11 cellular contexts compared by ENCODE assay signal in genomic region chr16:70749006-70749678, GRCh38. TPM values are rescaled to one million over a fixed set of nuclear protein-coding genes. Genes with fewer than 3 reads are reported as not detected.
DNase-seq lines count a peak whose midpoint lies in the region; ATAC-seq and TF ChIP-seq lines count a peak whose summit lies in the region.
"Had no signal": no experiment of that assay in that cellular context is flagged by ENCODE, and none has a peak within 500 bp of the region (broad histone marks: within the 10 kb centered on the region; RNA-seq: fewer than 3 reads in every experiment).

No MANE protein-coding gene starts in this region.

- H3K27me3 ChIP-seq in Panc1 (ENCODE audit: control insufficient read depth, insufficient read depth, low read length) (no peaks in the 10 kb centered on the region), fibroblast of lung (ENCODE audit: control insufficient read depth, insufficient read depth, low read length) (no peaks in the 10 kb centered on the region), rectal smooth muscle tissue (ENCODE audit: control insufficient read depth, insufficient read depth, low read length) (no peaks in the 10 kb centered on the region)

- BruUV-seq in Panc1 (replicated peaks; lab: Mats Ljungman, UMichigan) = no TSS peak

- POLR2A ChIA-PET in Panc1 (lab: Charles Lee) = no interaction called here

- no peaks in the 10 kb centered on the region for H3K79me2 ChIP-seq in fibroblast of lung (ENCODE audit: control insufficient read depth, insufficient read depth, low read length)

- H3K36me3 ChIP-seq in Panc1 (ENCODE audit: control insufficient read depth, insufficient read depth, low read length) (no peaks in the 10 kb centered on the region), fibroblast of lung (ENCODE audit: control insufficient read depth, insufficient read depth, low read length) (no peaks in the 10 kb centered on the region), rectal smooth muscle tissue (ENCODE audit: control insufficient read depth, insufficient read depth, low read length) (no peaks in the 10 kb centered on the region)

- TF ChIP-seq CTCF in Panc1 (IDR thresholded peaks at IDR 0.05) = no peak
- no peak for TF ChIP-seq CTCF in fibroblast of lung (conservative IDR thresholded peaks at IDR 0.05 in 1 of 2, IDR thresholded peaks at IDR 0.05 in 1 of 2; ENCODE audit: low read depth in 1 of 2, low read length in 2 of 2)

- H3K4me3 ChIP-seq in Panc1 (ENCODE audit: low read depth in 2 of 2, low read length in 2 of 2) = no peak overlapping the region
- no peak overlapping the region for H3K4me3 ChIP-seq in fibroblast of lung (replicated peaks in 1 of 4; ENCODE audit: control extremely low read depth in 1 of 4, insufficient read depth in 1 of 4, low read depth in 3 of 4, low read length in 4 of 4)
- no peak overlapping the region for H3K4me3 ChIP-seq in rectal smooth muscle tissue (ENCODE audit: low read length)

- CTCF ChIA-PET in Panc1 (lab: Charles Lee) = no interaction called here

- no peak overlapping the region for H2AFZ ChIP-seq in fibroblast of lung (ENCODE audit: low read length)

- no peak overlapping the region for H3K4me2 ChIP-seq in fibroblast of lung (ENCODE audit: extremely low read depth, insufficient read depth, low read length)

- H4K20me1 ChIP-seq in fibroblast of lung (ENCODE audit: control insufficient read depth, extremely low read depth, insufficient read depth, low read length) = no peaks in the 10 kb centered on the region

- H3K9ac ChIP-seq in fibroblast of lung (ENCODE audit: insufficient read depth, low read length) = no peak overlapping the region
- no peak overlapping the region for H3K9ac ChIP-seq in rectal smooth muscle tissue (ENCODE audit: low read length)

- ATAC-seq in Panc1 (no peak), GM21786 (IDR thresholded peaks at IDR 0.05; ENCODE audit: unreplicated experiment) (no peak)

- in situ Hi-C loops in Panc1 (cut with HindIII; ENCODE audit: low pct_unique_long_range_greater_than_20kb, low sequenced_read_pairs) = no loop called here

- intact Hi-C loops in Panc1 (cut with micrococcal nuclease; ENCODE audit: unreplicated experiment) = no loop called here

- H3K9me3 ChIP-seq in Panc1 (ENCODE audit: control insufficient read depth, insufficient read depth, low read depth, low read length) (no peaks in the 10 kb centered on the region), fibroblast of lung (ENCODE audit: control insufficient read depth, insufficient read depth, low read depth, low read length) (no peaks in the 10 kb centered on the region)

- DNase-seq in DMS153 (lab: John Stamatoyannopoulos, UW) (peak; percentile 55), Panc1 (ENCODE audit: low read depth, low spot score) (no peak), fibroblast of lung (ENCODE audit: low read depth in 2 of 2) (no peak), Kasumi-1 (lab: John Stamatoyannopoulos, UW) (no peak), T-helper 9 cell (no peak)
- no peak for DNase-seq in stimulated activated CD4-positive, alpha-beta T cell treated with anti-CD3 and anti-CD28 coated beads, Interleukin-2, amount 100 ng/mL, for 24 hours
- DNase-seq: activated CD4-positive, alpha-beta T cell treated with anti-CD3 and anti-CD28 coated beads for 4 hours; immature natural killer cell; stimulated activated CD4-positive, alpha-beta T cell treated with anti-CD3 and anti-CD28 coated beads, Interleukin-2, amount 100 ng/mL, for 48 hours had no signal

- H3K27ac ChIP-seq in Panc1 (ENCODE audit: low read length) = peak overlapping the region; percentile 5; the same call in 1 of the 2 replicates
- H3K27ac ChIP-seq in fibroblast of lung (ENCODE audit: insufficient read depth, low read length) = peak overlapping the region; percentile 80
- peak overlapping the region; percentile 63 for H3K27ac ChIP-seq in rectal smooth muscle tissue (ENCODE audit: low read depth, low read length)

- H3K4me1 ChIP-seq in Panc1 (ENCODE audit: control insufficient read depth, insufficient read depth, low read length) = peaks cover 34% of the 10 kb centered on the region
- H3K4me1 ChIP-seq in fibroblast of lung (ENCODE audit: control insufficient read depth, extremely low read depth, insufficient read depth, low read length) = peaks cover 71% of the 10 kb centered on the region
- H3K4me1 ChIP-seq in rectal smooth muscle tissue (ENCODE audit: control insufficient read depth, insufficient read depth, low read length) = peaks cover 25% of the 10 kb centered on the region

RNA-seq across cellular contexts. Expression of gene VAC14, which starts 51.8 kb away (rescaled TPM):
- total RNA-seq in Panc1 (2021; ENCODE audit: unreplicated experiment) (37.9 TPM), fibroblast of lung (18.5 and 29.2 TPM in 2 replicates)
- 37.7 TPM for polyA plus RNA-seq in Panc1 (2012; ENCODE audit: insufficient read length)
- polyA plus RNA-seq in fibroblast of lung = 25.0 and 35.3 TPM in 2 replicates
- polyA plus RNA-seq in fibroblast of lung (2012) = 29.7 and 42.1 TPM in 2 replicates
- polyA minus RNA-seq in fibroblast of lung (ENCODE audit: low replicate concordance) = 104 and 105 TPM in 2 replicates

Comparison
In these comparisons a context has a peak if more than half of its experiments do, and no peak if none do; other contexts are left out.
1. H3K27ac ChIP-seq: peak in every context shown above with its lines; median percentile 80 in fibroblast of lung; 63 in rectal smooth muscle tissue; 5 in Panc1.